In the genomic region with DNA sequence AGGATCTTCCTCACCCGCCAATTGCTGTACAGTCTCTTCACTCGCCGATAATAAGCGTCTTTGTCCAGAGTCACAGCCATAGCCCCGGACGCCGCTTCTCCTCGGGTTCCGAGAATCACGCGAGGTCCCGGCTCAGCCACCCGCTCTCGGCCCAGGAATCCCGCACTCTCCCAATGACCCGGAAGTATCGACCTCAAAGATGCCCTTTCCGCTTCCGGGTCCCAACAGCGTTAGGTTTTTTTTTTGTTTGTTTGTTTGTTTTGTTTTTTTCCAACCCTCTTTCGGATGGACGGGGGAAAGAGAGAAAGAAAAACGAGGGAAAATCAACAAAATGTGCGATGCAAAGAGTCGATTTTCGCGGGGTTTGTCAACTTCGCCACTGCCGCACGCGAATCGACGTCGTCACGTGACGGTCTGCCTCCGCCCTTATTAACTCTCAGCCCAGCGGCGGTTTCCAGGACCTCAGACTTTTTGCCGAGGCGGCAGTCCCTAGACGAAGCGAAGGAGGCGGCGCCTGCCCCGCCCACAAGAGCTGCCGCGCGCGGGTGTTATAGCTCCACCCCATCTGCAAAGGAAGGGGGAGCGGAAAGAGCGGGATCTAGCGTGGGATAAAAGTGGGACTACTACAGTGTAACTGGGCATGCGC, we compare ENCODE assay signal across 8 cellular contexts. TPM values are rescaled to one million over a fixed set of nuclear protein-coding genes. Genes with fewer than 3 reads are reported as not detected.
DNase-seq lines count a peak whose midpoint lies in the region; ATAC-seq and TF ChIP-seq lines count a peak whose summit lies in the region.

A gene (minus strand): TSS at position 172 of the 646 bp plus-strand sequence. CDS start 92 bp downstream, at position 80.

- H3K4me1 ChIP-seq in parathyroid adenoma (peaks cover 4% of the 10 kb centered on the region), tibial nerve (peaks cover 0 to 47% (median 15%) of the 10 kb centered on the region in 4 donors)

- H3K4me1 Mint-ChIP-seq in activated naive CD8-positive, alpha-beta T cell treated with anti-CD3 and anti-CD28 coated beads, Interleukin-2, amount 50 U/mL, for 24 hours: peaks cover 47% of the 10 kb centered on the region

- H3K4me3 Mint-ChIP-seq in activated naive CD8-positive, alpha-beta T cell treated with anti-CD3 and anti-CD28 coated beads, Interleukin-2, amount 50 U/mL, for 24 hours: peak within 1 kb of the TSS; percentile 97

- H3K79me2 ChIP-seq in parathyroid adenoma: peaks cover 11% of the 10 kb centered on the region

- WGBS in tibial nerve, 2 donors: 0% methylated on average over 54 of the region's 54 CpGs

- peak within 1 kb of the TSS; percentile 92 for H2AFZ ChIP-seq in parathyroid adenoma

- no peaks in the 10 kb centered on the region for H3K27me3 Mint-ChIP-seq in activated naive CD8-positive, alpha-beta T cell treated with anti-CD3 and anti-CD28 coated beads, Interleukin-2, amount 50 U/mL, for 24 hours

- H3K36me3 ChIP-seq in parathyroid adenoma (ENCODE audit: control insufficient read depth, insufficient read depth, low read length) (no peaks in the 10 kb centered on the region), tibial nerve (peaks cover 0 to 38% (median 0%) of the 10 kb centered on the region in 3 donors)

- TF ChIP-seq CTCF in GM12865 (IDR thresholded peaks at IDR 0.05; ENCODE audit: insufficient read depth, low read depth, low read length, missing control alignments) (no peak), parathyroid adenoma (IDR thresholded peaks at IDR 0.05) (no peak), tibial nerve (IDR thresholded peaks at IDR 0.05) (peak in 1 of 5 experiments; percentile 25)

- intact Hi-C loops in Right ventricle myocardium superior (cut with DNase I): no loop called here

- DNase-seq in GM12865 (ENCODE audit: low read depth) (peak; percentile 97), NCI-H1417 treated with DMSO at 0.1 percent for 48 hours (lab: John Stamatoyannopoulos, UW) (peak; percentile 88), SW480 (ENCODE audit: low spot score) (peak; percentile 95), Right ventricle myocardium superior (peak; percentile 98), tibial nerve (ENCODE audit: low spot score in 2 of 2) (peak; percentile 88)
- peak; percentile 94 for DNase-seq in activated naive CD8-positive, alpha-beta T cell treated with anti-CD3 and anti-CD28 coated beads, Interleukin-2, amount 50 U/mL, for 24 hours

- no peaks in the 10 kb centered on the region for H3K9me3 ChIP-seq in parathyroid adenoma (ENCODE audit: control insufficient read depth, low read length)
- no peaks in the 10 kb centered on the region for H3K9me3 ChIP-seq in tibial nerve

- H3K9me3 Mint-ChIP-seq in activated naive CD8-positive, alpha-beta T cell treated with anti-CD3 and anti-CD28 coated beads, Interleukin-2, amount 50 U/mL, for 24 hours: no peaks in the 10 kb centered on the region

- H3K36me3 Mint-ChIP-seq in activated naive CD8-positive, alpha-beta T cell treated with anti-CD3 and anti-CD28 coated beads, Interleukin-2, amount 50 U/mL, for 24 hours (ENCODE audit: low read depth): peaks cover 41% of the 10 kb centered on the region

- peak within 1 kb of the TSS; percentile 78 for H3K4me2 ChIP-seq in parathyroid adenoma (ENCODE audit: low read length)

- H3K27ac ChIP-seq in parathyroid adenoma (peak within 1 kb of the TSS; percentile 94), tibial nerve (peak within 1 kb of the TSS; percentile 86 to 93 (median 90))

- ATAC-seq in HG02763 (IDR thresholded peaks at IDR 0.05; ENCODE audit: unreplicated experiment) (peak; percentile 92), Right ventricle myocardium superior (ENCODE audit: poor library complexity) (peak; percentile 99)
- ATAC-seq in activated naive CD8-positive, alpha-beta T cell treated with anti-CD3 and anti-CD28 coated beads, Interleukin-2, amount 50 U/mL, for 24 hours: peak; percentile 94

- H3K4me3 ChIP-seq in GM12865 (ENCODE audit: low read depth, low read length) (peak within 1 kb of the TSS; percentile 61), parathyroid adenoma (ENCODE audit: low read depth, low read length) (peak within 1 kb of the TSS; percentile 88), tibial nerve (peak within 1 kb of the TSS; percentile 62 to 79 (median 69))

- TF ChIP-seq POLR2A in tibial nerve (IDR thresholded peaks at IDR 0.05): peak in 1 of 2 donors; percentile 48

- H3K27ac Mint-ChIP-seq in activated naive CD8-positive, alpha-beta T cell treated with anti-CD3 and anti-CD28 coated beads, Interleukin-2, amount 50 U/mL, for 24 hours: peak within 1 kb of the TSS; percentile 99

- peak; percentile 57 to 87 for TF ChIP-seq EP300 in tibial nerve (IDR thresholded peaks at IDR 0.05)

- no peaks in the 10 kb centered on the region for H3K27me3 ChIP-seq in parathyroid adenoma (ENCODE audit: control insufficient read depth, insufficient read depth, low read length)
- H3K27me3 ChIP-seq in tibial nerve: no peaks in the 10 kb centered on the region

- H3K9ac ChIP-seq in parathyroid adenoma: peak within 1 kb of the TSS; percentile 58

RNA-seq across cellular contexts. Expression of the gene that starts here (rescaled TPM):
- 24.0 TPM for total RNA-seq in Right ventricle myocardium superior
- 10 to 100 TPM; 47.5 to 69.0 (median 60.7) TPM for total RNA-seq in tibial nerve

Comparison
In these comparisons a context has a peak if more than half of its experiments do, and no peak if none do; other contexts are left out.
1. Peak in every context shown above with its lines: DNase-seq, ATAC-seq, H3K4me3 ChIP-seq and H3K27ac ChIP-seq.